In genomic region chr16:49854227-49855203, GRCh38 we compare ENCODE assay signal across 8 cellular contexts. TPM values are rescaled to one million over a fixed set of nuclear protein-coding genes. Genes with fewer than 3 reads are reported as not detected.
DNase-seq lines count a peak whose midpoint lies in the region; ATAC-seq and TF ChIP-seq lines count a peak whose summit lies in the region.

No MANE protein-coding gene starts in this region.

- TF ChIP-seq CTCF in AG04450 (IDR thresholded peaks at IDR 0.05; ENCODE audit: low read depth, low read length) = no peak
- TF ChIP-seq CTCF in endodermal cell (conservative IDR thresholded peaks at IDR 0.05) = peak; percentile 23
- no peak for TF ChIP-seq CTCF in natural killer cell (IDR thresholded peaks at IDR 0.05)

- H3K27me3 Mint-ChIP-seq in endodermal cell (ENCODE audit: insufficient read depth) (peaks cover 16% of the 10 kb centered on the region), natural killer cell (ENCODE audit: low read depth in 2 of 2) (peaks cover 31 to 33% of the 10 kb centered on the region in 2 donors)

- POLR2A ChIA-PET in AG04450 (lab: Yijun Ruan, JAX) = no interaction called here

- H3K9me3 ChIP-seq in AG04450 (ENCODE audit: control insufficient read depth, insufficient read depth, low read length) (peaks cover 4% of the 10 kb centered on the region; the same call in 1 of the 2 replicates), NT2/D1 (ENCODE audit: insufficient read depth, low read length) (no peaks in the 10 kb centered on the region), endodermal cell (ENCODE audit: control insufficient read depth, low read length) (no peaks in the 10 kb centered on the region)

- H3K4me3 Mint-ChIP-seq in endodermal cell (peak overlapping the region; percentile 78), natural killer cell (peak overlapping the region; percentile 84)

- peak overlapping the region; percentile 55; the same call in 1 of the 2 replicates for H3K4me3 ChIP-seq in AG04450 (ENCODE audit: low read depth, low read length)
- peak overlapping the region; percentile 71 for H3K4me3 ChIP-seq in NT2/D1 (ENCODE audit: insufficient read length, low read depth)
- H3K4me3 ChIP-seq in endodermal cell (ENCODE audit: low read length) = peak overlapping the region; percentile 64

- peaks cover 49% of the 10 kb centered on the region for H3K4me1 Mint-ChIP-seq in endodermal cell
- H3K4me1 Mint-ChIP-seq in natural killer cell = peaks cover 0 to 5% of the 10 kb centered on the region in 2 donors

- H3K36me3 ChIP-seq in NT2/D1 (ENCODE audit: insufficient read depth, insufficient read length, low read length) = peaks cover 31% of the 10 kb centered on the region
- no peaks in the 10 kb centered on the region for H3K36me3 ChIP-seq in endodermal cell (ENCODE audit: control insufficient read depth, insufficient read depth, low read length)

- intact Hi-C loops in natural killer cell (cut with micrococcal nuclease) = loop anchor here (5.0 kb wide), 1 partner anchor 953 kb away; no protein-coding TSS in a partner anchor

- H3K9me3 Mint-ChIP-seq in endodermal cell (no peaks in the 10 kb centered on the region), natural killer cell (no peaks in the 10 kb centered on the region)

- ATAC-seq in GM19455 (IDR thresholded peaks at IDR 0.05; ENCODE audit: unreplicated experiment) (peak; percentile 17), natural killer cell (peak in 2 of 3 donors; percentile 6 to 14)

- H3K4me1 ChIP-seq in NT2/D1 (ENCODE audit: insufficient read depth, insufficient read length) (peaks cover 6% of the 10 kb centered on the region), endodermal cell (ENCODE audit: control insufficient read depth, insufficient read depth, low read length) (peaks cover 25% of the 10 kb centered on the region)

- CTCF ChIA-PET in AG04450 (lab: Charles Lee) = no interaction called here

- 3 to 7% methylated on average over 5 to 76 of the region's 76 CpGs for WGBS in endodermal cell (ENCODE audit: insufficient coverage in 1 of 2, insufficient read length in 1 of 2), 2 experiments

- H3K27me3 ChIP-seq in AG04450 (ENCODE audit: control insufficient read depth, insufficient read depth, low read length) = peaks cover 51% of the 10 kb centered on the region
- no peaks in the 10 kb centered on the region for H3K27me3 ChIP-seq in NT2/D1 (ENCODE audit: insufficient read depth, insufficient read length)
- H3K27me3 ChIP-seq in endodermal cell (ENCODE audit: control insufficient read depth, insufficient read depth, low read length, poor library complexity, severe bottlenecking) = peaks cover 21% of the 10 kb centered on the region

- H3K27ac Mint-ChIP-seq in endodermal cell (peak overlapping the region; percentile 90), natural killer cell (no peak overlapping the region)

- DNase-seq in AG04450 (ENCODE audit: low read depth, low spot score) (no peak), NT2/D1 (ENCODE audit: low read depth, low spot score) (no peak), endodermal cell (peak; percentile 81), natural killer cell (no peak), glomerular visceral epithelial cell (ENCODE audit: extremely low spot score) (no peak), AG20443 (ENCODE audit: low spot score) (no peak), DMS114 treated with DMSO at 0.1 percent for 48 hours (lab: John Stamatoyannopoulos, UW; ENCODE audit: unreplicated experiment) (no peak)

- H3K9ac ChIP-seq in NT2/D1 (ENCODE audit: insufficient read length, low read depth) (peak overlapping the region; percentile 79), endodermal cell (ENCODE audit: extremely low read depth, low read length, poor library complexity, severe bottlenecking) (peak overlapping the region; percentile 32)

- H3K36me3 Mint-ChIP-seq in endodermal cell (ENCODE audit: low read depth) (no peaks in the 10 kb centered on the region), natural killer cell (no peaks in the 10 kb centered on the region)

- H3K27ac ChIP-seq in AG04450 (ENCODE audit: low read depth, low read length) (no peak overlapping the region), endodermal cell (ENCODE audit: low read depth, low read length) (peak overlapping the region; percentile 90)

RNA-seq across cellular contexts. Expression of gene ZNF423, which starts 1.4 kb away (rescaled TPM):
- polyA plus RNA-seq in AG04450 (2011; rRNA removed) = 0.06 and 0.11 TPM in 2 replicates
- polyA minus RNA-seq in AG04450 (2011; rRNA and poly(A)+ RNA removed) = 0.09 and 0.23 TPM in 2 replicates
- total RNA-seq in endodermal cell (10 to 100 TPM; 30.3 to 41.9 TPM), natural killer cell (not detected)
- 58.6 TPM for polyA plus RNA-seq in endodermal cell (2013, experiment 1 of 2)
- 54.0 TPM for polyA plus RNA-seq in endodermal cell (2013, experiment 2 of 2)

Comparison
In these comparisons a context has a peak if more than half of its experiments do, and no peak if none do; other contexts are left out.
1. RNA of gene ZNF423, which starts 1.4 kb away (total RNA-seq): 30.3 to 41.9 TPM in endodermal cell; not detected in natural killer cell; every median in the first group is over 10 times any median in the second.
2. Peak in every context shown above with its lines, with median percentiles within 50 percentile points of each other: H3K4me3 ChIP-seq.